In the genomic region with DNA sequence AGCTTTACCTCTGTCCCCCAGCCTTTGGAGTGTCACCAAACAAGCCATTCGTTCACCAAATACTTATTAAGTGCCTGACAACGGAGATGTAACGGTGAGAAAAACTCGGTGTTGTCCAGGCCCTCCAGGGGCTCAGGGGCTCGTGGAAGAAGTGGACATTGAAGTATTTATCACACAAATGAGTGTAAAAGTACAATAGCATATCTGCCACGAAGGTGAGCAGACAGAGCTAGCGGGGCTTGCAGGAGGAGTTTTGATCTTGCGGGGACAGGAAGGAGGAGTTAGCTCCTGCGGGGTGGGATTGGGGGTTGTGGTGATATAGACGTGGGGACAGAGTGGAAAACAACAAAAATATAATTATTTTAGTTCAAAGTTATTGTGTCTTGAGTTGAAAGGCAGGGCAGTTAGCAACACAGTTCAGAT, we compare ENCODE assay signal across 8 cellular contexts. TPM values are rescaled to one million over a fixed set of nuclear protein-coding genes. Genes with fewer than 3 reads are reported as not detected.
DNase-seq lines count a peak whose midpoint lies in the region; ATAC-seq and TF ChIP-seq lines count a peak whose summit lies in the region.
"Not testable (repeated sequence)": the region's sequence is repeated elsewhere in the genome, so short reads cannot be mapped to it uniquely, and the experiment has no call there.
"Had no signal": no experiment of that assay in that cellular context is flagged by ENCODE, and none has a peak within 500 bp of the region (broad histone marks: within the 10 kb centered on the region; RNA-seq: fewer than 3 reads in every experiment).

No MANE protein-coding gene starts in this region.

- not testable (repeated sequence) for H3K9me2 ChIP-seq in GM23248 (ENCODE audit: insufficient read depth)

- not testable (repeated sequence) for H3K79me2 ChIP-seq in GM23248 (ENCODE audit: insufficient read depth)

- H3K9ac ChIP-seq in GM23248: peak overlapping the region; percentile 78
- not testable (repeated sequence) for H3K9ac ChIP-seq in muscle layer of colon (ENCODE audit: low read length)
- peak overlapping the region; percentile 45 to 77 (median 57) for H3K9ac ChIP-seq in skeletal muscle tissue (ENCODE audit: low read depth in 1 of 3, low read length in 3 of 3)

- 16 to 17% methylated on average over 10 of the region's 10 CpGs for WGBS in GM23248 (ENCODE audit: low coverage in 1 of 2, low lambda C conversion rate in 2 of 2, missing lambda C conversion rate in 2 of 2), 2 experiments
- WGBS in right cardiac atrium: 7% methylated on average over 10 of the region's 10 CpGs

- ATAC-seq in Panc1: not testable (repeated sequence)
- peak in 1 of 2 donors; percentile 46 for ATAC-seq in right cardiac atrium

- POLR2A ChIA-PET in Panc1 (lab: Charles Lee): interaction anchor here (0.6 kb wide), 1 partner anchor 536 kb away, joined by 3 read pairs; no protein-coding TSS in a partner anchor

- not testable (repeated sequence) for H3K36me3 Mint-ChIP-seq in activated naive CD4-positive, alpha-beta T cell treated with anti-CD3 and anti-CD28 coated beads for 36 hours (ENCODE audit: low read depth)

- H3F3A ChIP-seq in GM23248 (ENCODE audit: insufficient read depth): not testable (repeated sequence)

- in situ Hi-C loops in GM23248 (cut with MboI); Panc1 (cut with HindIII; ENCODE audit: low pct_unique_long_range_greater_than_20kb, low sequenced_read_pairs): not testable (repeated sequence)

- not testable (repeated sequence) for DNase-seq in GM23248; Panc1 (ENCODE audit: low read depth, low spot score); activated naive CD4-positive, alpha-beta T cell treated with anti-CD3 and anti-CD28 coated beads for 36 hours; dorsolateral prefrontal cortex
- peak in 1 of 3 donors; percentile 47 for DNase-seq in right cardiac atrium

- intact Hi-C loops in Panc1 (cut with micrococcal nuclease; ENCODE audit: unreplicated experiment); dorsolateral prefrontal cortex (cut with DNase I); right cardiac atrium (cut with DNase I): not testable (repeated sequence)
- intact Hi-C loops in activated naive CD4-positive, alpha-beta T cell treated with anti-CD3 and anti-CD28 coated beads for 36 hours (cut with micrococcal nuclease): loop anchor here (5.0 kb wide), 3 partner anchors 485 to 930 kb away; a partner anchor contains a TSS

- H3K4me3 ChIP-seq in GM23248: peak overlapping the region; percentile 70
- H3K4me3 ChIP-seq in Panc1 (ENCODE audit: low read depth in 2 of 2, low read length in 2 of 2): peak overlapping the region; percentile 61 to 74
- H3K4me3 ChIP-seq in dorsolateral prefrontal cortex: peak overlapping the region; percentile 48 to 93 (median 77)
- peak overlapping the region; percentile 59 for H3K4me3 ChIP-seq in right cardiac atrium (ENCODE audit: low read length)
- H3K4me3 ChIP-seq in muscle layer of colon (ENCODE audit: low read depth in 1 of 2, low read length in 2 of 2): peak overlapping the region; percentile 38 to 73
- peak overlapping the region; percentile 65 to 75 (median 67) for H3K4me3 ChIP-seq in skeletal muscle tissue (ENCODE audit: low read length in 3 of 3)

- peak overlapping the region; percentile 87 for H2AFZ ChIP-seq in GM23248

- not testable (repeated sequence) for H4K20me1 ChIP-seq in GM23248 (ENCODE audit: insufficient read depth)

- peak overlapping the region; percentile 86 for H3K4me2 ChIP-seq in GM23248 (ENCODE audit: unreplicated experiment)

- H3K4me3 Mint-ChIP-seq in activated naive CD4-positive, alpha-beta T cell treated with anti-CD3 and anti-CD28 coated beads for 36 hours: peak overlapping the region; percentile 92

- H3K4me1 ChIP-seq in GM23248 (ENCODE audit: insufficient read depth); Panc1 (ENCODE audit: control insufficient read depth, insufficient read depth, low read length); right cardiac atrium (ENCODE audit: control insufficient read depth, insufficient read depth, low read length); muscle layer of colon (ENCODE audit: insufficient read depth, low read length); skeletal muscle tissue (ENCODE audit: control insufficient read depth in 3 of 3, insufficient read depth in 3 of 3, low read length in 3 of 3): not testable (repeated sequence)

- not testable (repeated sequence) for TF ChIP-seq CTCF in Panc1 (IDR thresholded peaks at IDR 0.05); dorsolateral prefrontal cortex (IDR thresholded peaks at IDR 0.05 in 54 of 56, conservative IDR thresholded peaks at IDR 0.05 in 2 of 56; ENCODE audit: low read depth in 1 of 56, partially characterized antibody in 56 of 56)

- not testable (repeated sequence) for H3K27me3 ChIP-seq in GM23248 (replicated peaks; ENCODE audit: insufficient read depth); Panc1 (ENCODE audit: control insufficient read depth, insufficient read depth, low read length); dorsolateral prefrontal cortex; right cardiac atrium (ENCODE audit: control insufficient read depth, insufficient read depth); muscle layer of colon (ENCODE audit: control insufficient read depth in 1 of 2, insufficient read depth in 2 of 2, low read length in 2 of 2); skeletal muscle tissue (ENCODE audit: control insufficient read depth in 3 of 3, insufficient read depth in 3 of 3, low read length in 3 of 3)

- BruUV-seq in Panc1 (replicated peaks; lab: Mats Ljungman, UMichigan): not testable (repeated sequence)

- peak overlapping the region; percentile 67 for H3K27ac ChIP-seq in GM23248
- H3K27ac ChIP-seq in Panc1 (ENCODE audit: low read length): peak overlapping the region; percentile 86
- H3K27ac ChIP-seq in dorsolateral prefrontal cortex: peak overlapping the region in 54 of 59 donors; percentile 32 to 92 (median 78)
- H3K27ac ChIP-seq in right cardiac atrium (ENCODE audit: low read length): peak overlapping the region; percentile 57
- peak overlapping the region; percentile 34 for H3K27ac ChIP-seq in muscle layer of colon (ENCODE audit: low read depth, low read length)
- H3K27ac ChIP-seq in skeletal muscle tissue (ENCODE audit: low read depth, low read length): peak overlapping the region; percentile 51

- CTCF ChIA-PET in Panc1 (lab: Charles Lee): interaction anchor here (1.1 kb wide), 1 partner anchor 15 kb away, joined by 4 read pairs; no protein-coding TSS in a partner anchor
- CTCF ChIA-PET in activated naive CD4-positive, alpha-beta T cell treated with anti-CD3 and anti-CD28 coated beads for 36 hours (lab: Charles Lee): not testable (repeated sequence)

- not testable (repeated sequence) for H3K9me3 Mint-ChIP-seq in activated naive CD4-positive, alpha-beta T cell treated with anti-CD3 and anti-CD28 coated beads for 36 hours

- H3K36me3 ChIP-seq in GM23248 (ENCODE audit: low read depth); Panc1 (ENCODE audit: control insufficient read depth, insufficient read depth, low read length); muscle layer of colon (ENCODE audit: insufficient read depth, low read length); skeletal muscle tissue (ENCODE audit: control insufficient read depth in 3 of 3, insufficient read depth in 3 of 3, low read length in 3 of 3): not testable (repeated sequence)

- H3K4me1 Mint-ChIP-seq in activated naive CD4-positive, alpha-beta T cell treated with anti-CD3 and anti-CD28 coated beads for 36 hours (ENCODE audit: low read depth): peaks cover 18% of the 10 kb centered on the region

- not testable (repeated sequence) for H3K27ac Mint-ChIP-seq in activated naive CD4-positive, alpha-beta T cell treated with anti-CD3 and anti-CD28 coated beads for 36 hours

- H3K27me3 Mint-ChIP-seq in activated naive CD4-positive, alpha-beta T cell treated with anti-CD3 and anti-CD28 coated beads for 36 hours (ENCODE audit: low read depth): not testable (repeated sequence)

- H3K9me3 ChIP-seq in GM23248 (ENCODE audit: low read depth); Panc1 (ENCODE audit: control insufficient read depth, insufficient read depth, low read depth, low read length); right cardiac atrium (ENCODE audit: control insufficient read depth, low read length); muscle layer of colon (ENCODE audit: low read length); skeletal muscle tissue (ENCODE audit: control insufficient read depth in 3 of 3, low read length in 3 of 3): not testable (repeated sequence)

RNA-seq across cellular contexts. Expression of a gene that starts 31.0 kb away (rescaled TPM):
- total RNA-seq in GM23248 (2014; rRNA removed; shearing (Covaris generic)): not detected in 2 replicates
- polyA plus RNA-seq in GM23248 (2016; fragmentation: Nextera tagmentation; extraction: Ambion mirVana) (0.49 and 0.63 TPM in 2 replicates), right cardiac atrium (not detected)
- total RNA-seq in Panc1 (2021; ENCODE audit: unreplicated experiment) (0.33 TPM), dorsolateral prefrontal cortex (10 to 100 TPM in 2 of 120 experiments, 1 to 10 TPM in 110, under 1 TPM in 4, not detected in 4; 0.90 to 11.9 (median 3.0) TPM), right cardiac atrium (under 1 TPM in 2 of 4 donors, not detected in 2; 0.53 to 0.89 TPM), skeletal muscle tissue (3.7 TPM)
- polyA plus RNA-seq in Panc1 (2012; ENCODE audit: insufficient read length): not detected
- not detected for total RNA-seq in activated naive CD4-positive, alpha-beta T cell treated with anti-CD3 and anti-CD28 coated beads for 36 hours
- total RNA-seq: G401 had no signal

Comparison
In these comparisons a context has a peak if more than half of its experiments do, and no peak if none do; other contexts are left out.
1. H3K27ac ChIP-seq: peak in every context shown above with its lines; median percentile 86 in Panc1; 78 in dorsolateral prefrontal cortex; 67 in GM23248; 57 in right cardiac atrium; 51 in skeletal muscle tissue; 34 in muscle layer of colon.